ENCODE assay signal across 8 cellular contexts in the genomic region with DNA sequence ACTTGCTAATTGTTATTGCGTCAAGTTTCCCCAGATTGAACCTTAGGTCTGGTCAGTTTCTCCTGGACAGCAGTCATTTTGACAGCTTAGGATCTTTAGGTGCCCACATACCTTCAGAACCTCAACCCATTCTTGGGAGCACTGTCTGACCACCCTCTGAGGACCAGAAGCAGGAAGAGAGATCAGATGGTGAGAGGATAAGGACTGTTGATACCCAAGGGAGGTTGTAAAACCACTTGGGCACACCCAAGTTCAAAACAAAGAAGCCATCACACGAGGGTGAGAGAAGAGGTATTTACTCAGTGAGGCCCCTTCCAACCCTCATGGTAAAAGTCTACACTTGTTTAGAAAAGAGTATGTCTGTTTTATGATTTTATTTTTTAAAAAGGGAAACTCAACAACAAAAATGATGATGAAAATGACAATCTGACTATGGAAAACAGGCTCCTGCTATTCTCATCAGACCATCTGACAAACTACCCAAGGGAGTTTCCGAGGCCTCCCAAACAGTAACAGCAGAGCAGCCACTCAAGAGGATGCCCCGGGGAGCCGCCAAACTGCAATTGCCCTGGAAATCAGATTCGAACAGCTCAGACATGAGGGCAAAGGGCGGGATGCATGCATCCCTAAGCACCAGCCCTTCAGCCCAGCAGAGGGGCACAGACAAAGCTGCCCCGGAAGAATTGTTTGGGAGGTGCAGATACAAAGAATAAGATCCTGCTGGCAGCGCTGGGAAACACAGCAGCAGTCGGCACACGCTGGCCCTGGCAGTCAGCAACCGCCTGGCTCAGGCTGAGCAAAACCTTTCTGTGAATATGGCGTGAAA.
A peak's percentile ranks its signal among the peaks of the same experiment; 100 is the strongest.
DNase-seq lines count a peak whose midpoint lies in the region; ATAC-seq and TF ChIP-seq lines count a peak whose summit lies in the region.

No MANE protein-coding gene starts in this region.

- TF ChIP-seq CTCF in left lung (IDR thresholded peaks at IDR 0.05): no peak

- H3K9me3 Mint-ChIP-seq in activated T-cell treated with anti-CD3 and anti-CD28 coated beads, Interleukin-2, amount 50 U/mL, for 24 hours: peaks cover 4% of the 10 kb centered on the region

- H3K36me3 Mint-ChIP-seq in activated T-cell treated with anti-CD3 and anti-CD28 coated beads, Interleukin-2, amount 50 U/mL, for 24 hours (ENCODE audit: low read depth): no peaks in the 10 kb centered on the region

- peaks cover 10 to 16% (median 11%) of the 10 kb centered on the region in 3 donors for H3K4me1 ChIP-seq in skeletal muscle tissue (ENCODE audit: control insufficient read depth in 3 of 3, insufficient read depth in 3 of 3, low read length in 3 of 3)
- H3K4me1 ChIP-seq in left lung: peaks cover 0 to 50% of the 10 kb centered on the region in 2 donors

- intact Hi-C loops in head of caudate nucleus (cut with DNase I) (no loop called here), left lung (cut with DNase I) (no loop called here)

- no peak overlapping the region for H3K4me3 Mint-ChIP-seq in activated T-cell treated with anti-CD3 and anti-CD28 coated beads, Interleukin-2, amount 50 U/mL, for 24 hours

- H3K9me3 ChIP-seq in skeletal muscle tissue (ENCODE audit: control insufficient read depth in 3 of 3, low read length in 3 of 3) (no peaks in the 10 kb centered on the region), left lung (no peaks in the 10 kb centered on the region)

- peak overlapping the region; percentile 91 for H3K27ac Mint-ChIP-seq in activated T-cell treated with anti-CD3 and anti-CD28 coated beads, Interleukin-2, amount 50 U/mL, for 24 hours

- H3K27me3 Mint-ChIP-seq in activated T-cell treated with anti-CD3 and anti-CD28 coated beads, Interleukin-2, amount 50 U/mL, for 24 hours: no peaks in the 10 kb centered on the region

- no peaks in the 10 kb centered on the region for H3K27me3 ChIP-seq in skeletal muscle tissue (ENCODE audit: control insufficient read depth in 3 of 3, insufficient read depth in 3 of 3, low read length in 3 of 3)
- no peaks in the 10 kb centered on the region for H3K27me3 ChIP-seq in left lung

- H3K4me1 Mint-ChIP-seq in activated T-cell treated with anti-CD3 and anti-CD28 coated beads, Interleukin-2, amount 50 U/mL, for 24 hours (ENCODE audit: low read depth): peaks cover 64% of the 10 kb centered on the region

- no peak for DNase-seq in activated T-cell treated with anti-CD3 and anti-CD28 coated beads, Interleukin-2, amount 50 U/mL, for 24 hours
- DNase-seq in activated T-cell treated with anti-CD3 and anti-CD28 coated beads for 4 hours (no peak), NCI-H2227 treated with DMSO at 0.1 percent for 48 hours (lab: John Stamatoyannopoulos, UW) (peak; percentile 55), head of caudate nucleus (peak in 22 of 42 donors; percentile 1 to 42 (median 18)), hepatic stellate cell (ENCODE audit: low spot score) (no peak), SIG-M5 treated with dmso at 0.1 percent for 504 hours (lab: John Stamatoyannopoulos, UW; ENCODE audit: unreplicated experiment) (no peak), left lung (no peak)

- H3K4me3 ChIP-seq in skeletal muscle tissue (ENCODE audit: low read length in 3 of 3): no peak overlapping the region
- H3K4me3 ChIP-seq in left lung: no peak overlapping the region

- H3K36me3 ChIP-seq in skeletal muscle tissue (ENCODE audit: control insufficient read depth in 3 of 3, insufficient read depth in 3 of 3, low read length in 3 of 3): no peaks in the 10 kb centered on the region
- H3K36me3 ChIP-seq in left lung: no peaks in the 10 kb centered on the region

- H3K9ac ChIP-seq in skeletal muscle tissue (ENCODE audit: low read depth in 1 of 3, low read length in 3 of 3): no peak overlapping the region

- H3K27ac ChIP-seq in skeletal muscle tissue (ENCODE audit: low read depth, low read length): peak overlapping the region; percentile 23
- H3K27ac ChIP-seq in left lung: peak overlapping the region in 1 of 2 donors; percentile 11

- no peak for ATAC-seq in left lung

Comparison
In these comparisons a context has a peak if more than half of its experiments do, and no peak if none do; other contexts are left out.
1. DNase-seq: peak in NCI-H2227 treated with DMSO at 0.1 percent for 48 hours (single experiment) and head of caudate nucleus (22 of 42); none in activated T-cell treated with anti-CD3 and anti-CD28 coated beads, Interleukin-2, amount 50 U/mL, for 24 hours (single experiment), activated T-cell treated with anti-CD3 and anti-CD28 coated beads for 4 hours (single experiment), hepatic stellate cell (single experiment), SIG-M5 treated with dmso at 0.1 percent for 504 hours (single experiment) and left lung (0 of 2).